In genomic region chr1:21586222-21586621, GRCh38 we compare ENCODE assay signal across 1 cellular context.
TF ChIP-seq lines count a peak whose summit lies in the region.

No MANE protein-coding gene starts in this region.

TF ChIP-seq in HCT116, 20 proteins besides CTCF, POLR2A, EP300 and RAD21:
- TF ChIP-seq REST (IDR thresholded peaks at IDR 0.05; ENCODE audit: low read depth) (no peak), SP1 (IDR thresholded peaks at IDR 0.05; ENCODE audit: low read depth) (no peak), TCF7L2 (IDR thresholded peaks at IDR 0.05; ENCODE audit: borderline replicate concordance, extremely low read depth, insufficient read depth, insufficient read length) (no peak), SRF (IDR thresholded peaks at IDR 0.05; ENCODE audit: low read depth) (no peak), EGR1 (IDR thresholded peaks at IDR 0.05; ENCODE audit: low read depth) (no peak), ZNF274 (IDR thresholded peaks at IDR 0.05; ENCODE audit: low read depth, low read length) (no peak), ZFX (IDR thresholded peaks at IDR 0.05) (no peak), FOSL1 (IDR thresholded peaks at IDR 0.05; ENCODE audit: low read depth) (no peak), EZH2 (IDR thresholded peaks at IDR 0.05) (no peak), CEBPB (IDR thresholded peaks at IDR 0.05; ENCODE audit: low read depth) (no peak), SIN3A (IDR thresholded peaks at IDR 0.05; ENCODE audit: low read depth) (no peak), CBX3 (IDR thresholded peaks at IDR 0.05; ENCODE audit: low read depth) (no peak), EZH2phosphoT487 (IDR thresholded peaks at IDR 0.05; ENCODE audit: borderline replicate concordance) (no peak), YY1 (IDR thresholded peaks at IDR 0.05; ENCODE audit: extremely low read depth, insufficient replicate concordance, low read depth, low read length) (no peak)
- TF ChIP-seq, protein P1, sequence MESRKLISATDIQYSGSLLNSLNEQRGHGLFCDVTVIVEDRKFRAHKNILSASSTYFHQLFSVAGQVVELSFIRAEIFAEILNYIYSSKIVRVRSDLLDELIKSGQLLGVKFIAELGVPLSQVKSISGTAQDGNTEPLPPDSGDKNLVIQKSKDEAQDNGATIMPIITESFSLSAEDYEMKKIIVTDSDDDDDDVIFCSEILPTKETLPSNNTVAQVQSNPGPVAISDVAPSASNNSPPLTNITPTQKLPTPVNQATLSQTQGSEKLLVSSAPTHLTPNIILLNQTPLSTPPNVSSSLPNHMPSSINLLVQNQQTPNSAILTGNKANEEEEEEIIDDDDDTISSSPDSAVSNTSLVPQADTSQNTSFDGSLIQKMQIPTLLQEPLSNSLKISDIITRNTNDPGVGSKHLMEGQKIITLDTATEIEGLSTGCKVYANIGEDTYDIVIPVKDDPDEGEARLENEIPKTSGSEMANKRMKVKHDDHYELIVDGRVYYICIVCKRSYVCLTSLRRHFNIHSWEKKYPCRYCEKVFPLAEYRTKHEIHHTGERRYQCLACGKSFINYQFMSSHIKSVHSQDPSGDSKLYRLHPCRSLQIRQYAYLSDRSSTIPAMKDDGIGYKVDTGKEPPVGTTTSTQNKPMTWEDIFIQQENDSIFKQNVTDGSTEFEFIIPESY (IDR thresholded peaks at IDR 0.05; ENCODE audit: extremely low read depth, insufficient replicate concordance, low read length) = no peak
- TF ChIP-seq, protein P2, sequence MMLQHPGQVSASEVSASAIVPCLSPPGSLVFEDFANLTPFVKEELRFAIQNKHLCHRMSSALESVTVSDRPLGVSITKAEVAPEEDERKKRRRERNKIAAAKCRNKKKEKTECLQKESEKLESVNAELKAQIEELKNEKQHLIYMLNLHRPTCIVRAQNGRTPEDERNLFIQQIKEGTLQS (IDR thresholded peaks at IDR 0.05) = no peak
- TF ChIP-seq, protein P3, sequence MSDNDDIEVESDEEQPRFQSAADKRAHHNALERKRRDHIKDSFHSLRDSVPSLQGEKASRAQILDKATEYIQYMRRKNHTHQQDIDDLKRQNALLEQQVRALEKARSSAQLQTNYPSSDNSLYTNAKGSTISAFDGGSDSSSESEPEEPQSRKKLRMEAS (IDR thresholded peaks at IDR 0.05) = no peak
